ENCODE assay signal across 16 cellular contexts in the genomic region with DNA sequence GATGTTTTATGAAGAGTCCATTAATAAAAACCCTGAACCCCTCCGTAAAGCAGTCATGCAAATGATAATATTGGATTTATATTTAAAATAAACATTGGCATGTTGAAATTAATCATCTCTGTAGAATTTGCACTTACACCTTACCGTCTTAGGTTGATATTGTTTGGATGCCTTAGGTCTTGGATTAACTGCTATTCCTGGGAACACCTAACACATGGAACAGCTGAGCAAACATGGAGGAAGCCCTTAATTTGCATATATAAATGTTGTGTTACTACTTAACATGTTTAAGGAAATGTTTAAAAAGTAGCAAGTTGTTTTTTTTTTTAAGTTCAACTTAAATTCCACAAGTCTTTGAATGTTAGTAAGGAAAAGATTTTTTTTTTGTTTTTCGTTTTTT.
DNase-seq lines count a peak whose midpoint lies in the region; ATAC-seq, FAIRE-seq and TF ChIP-seq lines count a peak whose summit lies in the region.
"Had no signal": no experiment of that assay in that cellular context is flagged by ENCODE, and none has a peak within 500 bp of the region (broad histone marks: within the 10 kb centered on the region; RNA-seq: fewer than 3 reads in every experiment).

No MANE protein-coding gene starts in this region.

- H3K27ac ChIP-seq in pancreas: peak overlapping the region in 3 of 4 donors; percentile 7 to 44 (median 38)
- no peak overlapping the region for H3K27ac ChIP-seq in right cardiac atrium (ENCODE audit: low read length)
- H3K27ac ChIP-seq: 22Rv1, BLaER1 had no signal

- TF ChIP-seq CTCF in pancreas (IDR thresholded peaks at IDR 0.05): no peak

- DNase-seq in NCI-H146 (lab: John Stamatoyannopoulos, UW): peak; percentile 5
- DNase-seq in NCI-H146 treated with DMSO at 0.1 percent for 48 hours (lab: John Stamatoyannopoulos, UW; ENCODE audit: unreplicated experiment): no peak
- DNase-seq in DMS53 (lab: John Stamatoyannopoulos, UW): peak; percentile 75
- DNase-seq in NCI-H526 treated with DMSO at 0.1 percent for 48 hours (lab: John Stamatoyannopoulos, UW): peak; percentile 28
- peak in 3 of 6 donors; percentile 29 to 46 (median 43) for DNase-seq in pancreas
- no peak for DNase-seq in right cardiac atrium
- DNase-seq: Caco-2; CD8-positive, alpha-beta memory T cell; DMS79; H7; IMR-90 had no signal

- H3K4me1 ChIP-seq in pancreas (peaks cover 0 to 7% (median 6%) of the 10 kb centered on the region in 3 donors), right cardiac atrium (ENCODE audit: control insufficient read depth, insufficient read depth, low read length) (no peaks in the 10 kb centered on the region)
- H3K4me1 ChIP-seq: BLaER1, Caco-2 had no signal

- peak; percentile 20 for FAIRE-seq in pancreas (lab: Jason Lieb, UNC)
- FAIRE-seq: GM12891 had no signal

- 36 to 40% methylated on average over 3 of the region's 3 CpGs for WGBS in pancreas, 2 donors
- 93% methylated on average over 3 of the region's 3 CpGs for WGBS in right cardiac atrium

- H3K9me3 ChIP-seq in pancreas: no peaks in the 10 kb centered on the region
- no peaks in the 10 kb centered on the region for H3K9me3 ChIP-seq in right cardiac atrium (ENCODE audit: control insufficient read depth, low read length)
- H3K9me3 ChIP-seq: BLaER1, Caco-2 had no signal

- intact Hi-C loops in pancreas (cut with DNase I) (no loop called here), right cardiac atrium (cut with DNase I) (no loop called here)

- no peaks in the 10 kb centered on the region for H3K27me3 ChIP-seq in pancreas
- H3K27me3 ChIP-seq in right cardiac atrium (ENCODE audit: control insufficient read depth, insufficient read depth): no peaks in the 10 kb centered on the region
- H3K27me3 ChIP-seq: BLaER1 had no signal

- H3K4me3 ChIP-seq in pancreas (no peak overlapping the region), right cardiac atrium (ENCODE audit: low read length) (no peak overlapping the region)
- H3K4me3 ChIP-seq: BLaER1, GM23338 had no signal

- ATAC-seq in pancreas: peak; percentile 84 to 94 (median 92)
- no peak for ATAC-seq in right cardiac atrium
- no peak for ATAC-seq in HG03469 (IDR thresholded peaks at IDR 0.05; ENCODE audit: unreplicated experiment)
- ATAC-seq: GM23338 had no signal

- no peaks in the 10 kb centered on the region for H3K36me3 ChIP-seq in pancreas

Comparison
In these comparisons a context has a peak if more than half of its experiments do, and no peak if none do; other contexts are left out.
1. DNase-seq: peak in NCI-H146 (single experiment), DMS53 (single experiment) and NCI-H526 treated with DMSO at 0.1 percent for 48 hours (single experiment); none in NCI-H146 treated with DMSO at 0.1 percent for 48 hours (single experiment) and right cardiac atrium (0 of 3).
2. ATAC-seq: peak in pancreas (4 of 4); none in right cardiac atrium (0 of 2) and HG03469 (single experiment).